1 cellular context compared by ENCODE assay signal in the genomic region with DNA sequence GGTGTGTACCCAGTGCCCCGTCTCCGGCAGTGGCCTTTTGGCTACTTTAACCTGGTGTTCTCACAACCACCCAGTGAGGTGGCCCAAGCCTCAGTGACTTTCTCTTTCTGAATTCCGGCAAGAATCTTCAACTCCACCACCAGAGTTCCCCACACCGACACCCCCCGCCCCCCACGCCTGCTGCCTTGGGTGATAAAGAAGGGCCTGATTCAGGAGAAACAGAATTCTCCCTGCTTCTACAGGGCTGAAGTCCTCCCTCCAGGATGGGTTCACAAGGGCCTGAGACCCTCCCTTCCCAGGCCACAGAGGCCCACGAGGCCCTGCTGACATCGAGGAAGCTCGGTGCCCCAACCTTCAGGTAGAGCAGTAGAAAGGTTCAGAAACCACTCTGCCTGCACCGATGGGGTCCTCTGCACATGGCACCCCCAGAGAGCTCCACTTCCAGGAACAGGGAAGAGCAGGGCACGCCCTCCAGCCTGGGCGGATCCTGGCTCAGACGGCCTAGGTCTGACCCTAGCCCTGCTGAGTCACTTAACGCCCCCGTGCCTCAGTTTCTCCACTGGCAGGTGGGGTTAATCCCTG.
TF ChIP-seq lines count a peak whose summit lies in the region.

No MANE protein-coding gene starts in this region.

TF ChIP-seq in K562, 482 proteins besides CTCF, POLR2A, EP300 and RAD21 (continued from another document and continues in another):
- TF ChIP-seq ZNF184 (CRISPR knock-in tag; IDR thresholded peaks at IDR 0.05), result no peak
- no peak for TF ChIP-seq TEAD4 (IDR thresholded peaks at IDR 0.05; ENCODE audit: low read length)
- no peak for TF ChIP-seq TEAD4 (CRISPR knock-in tag; IDR thresholded peaks at IDR 0.05; ENCODE audit: borderline replicate concordance)
- no peak for TF ChIP-seq RBM34 (IDR thresholded peaks at IDR 0.05; ENCODE audit: borderline replicate concordance, insufficient read depth, low read length)
- no peak for TF ChIP-seq HCFC1 (IDR thresholded peaks at IDR 0.05; ENCODE audit: low read depth, low read length)
- no peak for TF ChIP-seq ILF3 (IDR thresholded peaks at IDR 0.05; ENCODE audit: borderline replicate concordance)
- no peak for TF ChIP-seq DEAF1 (CRISPR knock-in tag; IDR thresholded peaks at IDR 0.05)
- TF ChIP-seq BMI1 (IDR thresholded peaks at IDR 0.05; ENCODE audit: low read length), result no peak
- 0 out of 2 replicates have a peak, but pooled peaks have one; percentile 24 for TF ChIP-seq DPF2 (IDR thresholded peaks at IDR 0.05)
- 0 out of 4 replicates have a peak, but pooled peaks of 1 of the 2 experiments have one; percentile 48 for TF ChIP-seq UBTF (IDR thresholded peaks at IDR 0.05; ENCODE audit: borderline replicate concordance in 1 of 2, low read depth in 2 of 2, low read length in 2 of 2)
- no peak for TF ChIP-seq FOXO4 (CRISPR knock-in tag; IDR thresholded peaks at IDR 0.05)
- TF ChIP-seq ZNF609 (CRISPR knock-in tag; IDR thresholded peaks at IDR 0.05; ENCODE audit: borderline replicate concordance), result no peak
- TF ChIP-seq, protein P1, sequence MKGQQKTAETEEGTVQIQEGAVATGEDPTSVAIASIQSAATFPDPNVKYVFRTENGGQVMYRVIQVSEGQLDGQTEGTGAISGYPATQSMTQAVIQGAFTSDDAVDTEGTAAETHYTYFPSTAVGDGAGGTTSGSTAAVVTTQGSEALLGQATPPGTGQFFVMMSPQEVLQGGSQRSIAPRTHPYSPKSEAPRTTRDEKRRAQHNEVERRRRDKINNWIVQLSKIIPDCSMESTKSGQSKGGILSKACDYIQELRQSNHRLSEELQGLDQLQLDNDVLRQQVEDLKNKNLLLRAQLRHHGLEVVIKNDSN (CRISPR knock-in tag; IDR thresholded peaks at IDR 0.05), result 0 out of 2 replicates have a peak, but pooled peaks have one; percentile 3
- TF ChIP-seq CC2D1A (IDR thresholded peaks at IDR 0.05), result no peak
- no peak for TF ChIP-seq SNIP1 (IDR thresholded peaks at IDR 0.05; ENCODE audit: low read depth)
- peak; percentile 77; the same call in 1 of the 2 replicates for TF ChIP-seq ZBTB7A (IDR thresholded peaks at IDR 0.05; ENCODE audit: borderline replicate concordance, control insufficient read depth, low read depth, low read length)
- no peak for TF ChIP-seq MAFG (tag; conservative IDR thresholded peaks at IDR 0.05)
- no peak for TF ChIP-seq NR2C2 (CRISPR knock-in tag; IDR thresholded peaks at IDR 0.05)
- TF ChIP-seq NR2C2 (tag; IDR thresholded peaks at IDR 0.05), result no peak
- TF ChIP-seq ZNF444 (CRISPR knock-in tag; IDR thresholded peaks at IDR 0.05), result no peak
- TF ChIP-seq SREBF1 (IDR thresholded peaks at IDR 0.05; ENCODE audit: borderline replicate concordance, low read depth, low read length), result no peak
- peak; percentile 38 for TF ChIP-seq RBM39 (optimal IDR thresholded peaks at IDR 0.05; ENCODE audit: low read depth, low read length)
- peak; percentile 37; the same call in 1 of the 2 replicates for TF ChIP-seq POLR2AphosphoS5 (IDR thresholded peaks at IDR 0.05; ENCODE audit: control insufficient read depth, insufficient read depth, low read depth, low read length)
- no peak for TF ChIP-seq ZNF717 (CRISPR knock-in tag; IDR thresholded peaks at IDR 0.05)
- no peak for TF ChIP-seq ESRRB (CRISPR knock-in tag; IDR thresholded peaks at IDR 0.05; ENCODE audit: borderline replicate concordance)
- no peak for TF ChIP-seq JUNB (CRISPR knock-in tag; conservative IDR thresholded peaks at IDR 0.05)
- no peak for TF ChIP-seq GABPB1 (CRISPR knock-in tag; IDR thresholded peaks at IDR 0.05)
- TF ChIP-seq ZNF79 (CRISPR knock-in tag; IDR thresholded peaks at IDR 0.05; ENCODE audit: low read depth), result no peak
- TF ChIP-seq REST (CRISPR knock-in tag; IDR thresholded peaks at IDR 0.05; ENCODE audit: low read depth), result no peak
- TF ChIP-seq LCOR (CRISPR knock-in tag; IDR thresholded peaks at IDR 0.05), result peak; percentile 34; the same call in 1 of the 2 replicates
- no peak for TF ChIP-seq ZNF311 (CRISPR knock-in tag; IDR thresholded peaks at IDR 0.05)
- peak in 1 of 2 experiments; percentile 15; a peak in 1 of 4 replicates for TF ChIP-seq HDAC1 (IDR thresholded peaks at IDR 0.05)
- TF ChIP-seq ZNF133 (CRISPR knock-in tag; IDR thresholded peaks at IDR 0.05), result no peak
- peak; percentile 20 for TF ChIP-seq EGR1 (conservative IDR thresholded peaks at IDR 0.05)
- TF ChIP-seq PTBP1 (IDR thresholded peaks at IDR 0.05; ENCODE audit: low read depth, low read length), result no peak
- no peak for TF ChIP-seq BRD4 (IDR thresholded peaks at IDR 0.05)
- no peak for TF ChIP-seq HIVEP1 (CRISPR knock-in tag; IDR thresholded peaks at IDR 0.05)
- no peak for TF ChIP-seq ARID4B (CRISPR knock-in tag; IDR thresholded peaks at IDR 0.05)
- TF ChIP-seq SNRNP70 (optimal IDR thresholded peaks at IDR 0.05; ENCODE audit: low read depth, low read length), result no peak
- peak; percentile 37; the same call in 1 of the 2 replicates for TF ChIP-seq CBFA2T2 (conservative IDR thresholded peaks at IDR 0.05)
- no peak for TF ChIP-seq SMARCA5 (IDR thresholded peaks at IDR 0.05)
- no peak for TF ChIP-seq MAFF (IDR thresholded peaks at IDR 0.05; ENCODE audit: low read length)
- no peak for TF ChIP-seq GABPB2 (CRISPR knock-in tag; conservative IDR thresholded peaks at IDR 0.05)
- peak; percentile 30 for TF ChIP-seq CHD4 (IDR thresholded peaks at IDR 0.05; ENCODE audit: insufficient read depth, insufficient replicate concordance, low read depth, low read length, poor library complexity, severe bottlenecking)
- no peak for TF ChIP-seq ZFP30 (CRISPR knock-in tag; IDR thresholded peaks at IDR 0.05; ENCODE audit: borderline replicate concordance)
